1 cellular context compared by ENCODE assay signal in the genomic region with DNA sequence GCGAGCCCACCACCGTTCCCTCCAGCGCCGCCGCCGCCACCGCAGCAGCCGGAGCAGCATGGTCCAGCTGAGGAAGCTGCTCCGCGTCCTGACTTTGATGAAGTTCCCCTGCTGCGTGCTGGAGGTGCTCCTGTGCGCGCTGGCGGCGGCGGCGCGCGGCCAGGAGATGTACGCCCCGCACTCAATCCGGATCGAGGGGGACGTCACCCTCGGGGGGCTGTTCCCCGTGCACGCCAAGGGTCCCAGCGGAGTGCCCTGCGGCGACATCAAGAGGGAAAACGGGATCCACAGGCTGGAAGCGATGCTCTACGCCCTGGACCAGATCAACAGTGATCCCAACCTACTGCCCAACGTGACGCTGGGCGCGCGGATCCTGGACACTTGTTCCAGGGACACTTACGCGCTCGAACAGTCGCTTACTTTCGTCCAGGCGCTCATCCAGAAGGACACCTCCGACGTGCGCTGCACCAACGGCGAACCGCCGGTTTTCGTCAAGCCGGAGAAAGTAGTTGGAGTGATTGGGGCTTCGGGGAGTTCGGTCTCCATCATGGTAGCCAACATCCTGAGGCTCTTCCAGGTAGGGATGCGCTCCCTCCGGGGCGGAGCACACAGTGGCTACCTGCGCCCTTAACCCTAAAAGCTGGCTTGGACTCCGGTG.
TF ChIP-seq lines count a peak whose summit lies in the region.

No MANE protein-coding gene starts in this region.

TF ChIP-seq in HEK293, 187 proteins besides CTCF, POLR2A, EP300 and RAD21 (continued from another document):
- TF ChIP-seq, protein P1, sequence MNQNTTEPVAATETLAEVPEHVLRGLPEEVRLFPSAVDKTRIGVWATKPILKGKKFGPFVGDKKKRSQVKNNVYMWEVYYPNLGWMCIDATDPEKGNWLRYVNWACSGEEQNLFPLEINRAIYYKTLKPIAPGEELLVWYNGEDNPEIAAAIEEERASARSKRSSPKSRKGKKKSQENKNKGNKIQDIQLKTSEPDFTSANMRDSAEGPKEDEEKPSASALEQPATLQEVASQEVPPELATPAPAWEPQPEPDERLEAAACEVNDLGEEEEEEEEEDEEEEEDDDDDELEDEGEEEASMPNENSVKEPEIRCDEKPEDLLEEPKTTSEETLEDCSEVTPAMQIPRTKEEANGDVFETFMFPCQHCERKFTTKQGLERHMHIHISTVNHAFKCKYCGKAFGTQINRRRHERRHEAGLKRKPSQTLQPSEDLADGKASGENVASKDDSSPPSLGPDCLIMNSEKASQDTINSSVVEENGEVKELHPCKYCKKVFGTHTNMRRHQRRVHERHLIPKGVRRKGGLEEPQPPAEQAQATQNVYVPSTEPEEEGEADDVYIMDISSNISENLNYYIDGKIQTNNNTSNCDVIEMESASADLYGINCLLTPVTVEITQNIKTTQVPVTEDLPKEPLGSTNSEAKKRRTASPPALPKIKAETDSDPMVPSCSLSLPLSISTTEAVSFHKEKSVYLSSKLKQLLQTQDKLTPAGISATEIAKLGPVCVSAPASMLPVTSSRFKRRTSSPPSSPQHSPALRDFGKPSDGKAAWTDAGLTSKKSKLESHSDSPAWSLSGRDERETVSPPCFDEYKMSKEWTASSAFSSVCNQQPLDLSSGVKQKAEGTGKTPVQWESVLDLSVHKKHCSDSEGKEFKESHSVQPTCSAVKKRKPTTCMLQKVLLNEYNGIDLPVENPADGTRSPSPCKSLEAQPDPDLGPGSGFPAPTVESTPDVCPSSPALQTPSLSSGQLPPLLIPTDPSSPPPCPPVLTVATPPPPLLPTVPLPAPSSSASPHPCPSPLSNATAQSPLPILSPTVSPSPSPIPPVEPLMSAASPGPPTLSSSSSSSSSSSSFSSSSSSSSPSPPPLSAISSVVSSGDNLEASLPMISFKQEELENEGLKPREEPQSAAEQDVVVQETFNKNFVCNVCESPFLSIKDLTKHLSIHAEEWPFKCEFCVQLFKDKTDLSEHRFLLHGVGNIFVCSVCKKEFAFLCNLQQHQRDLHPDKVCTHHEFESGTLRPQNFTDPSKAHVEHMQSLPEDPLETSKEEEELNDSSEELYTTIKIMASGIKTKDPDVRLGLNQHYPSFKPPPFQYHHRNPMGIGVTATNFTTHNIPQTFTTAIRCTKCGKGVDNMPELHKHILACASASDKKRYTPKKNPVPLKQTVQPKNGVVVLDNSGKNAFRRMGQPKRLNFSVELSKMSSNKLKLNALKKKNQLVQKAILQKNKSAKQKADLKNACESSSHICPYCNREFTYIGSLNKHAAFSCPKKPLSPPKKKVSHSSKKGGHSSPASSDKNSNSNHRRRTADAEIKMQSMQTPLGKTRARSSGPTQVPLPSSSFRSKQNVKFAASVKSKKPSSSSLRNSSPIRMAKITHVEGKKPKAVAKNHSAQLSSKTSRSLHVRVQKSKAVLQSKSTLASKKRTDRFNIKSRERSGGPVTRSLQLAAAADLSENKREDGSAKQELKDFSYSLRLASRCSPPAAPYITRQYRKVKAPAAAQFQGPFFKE (tag by site-specific recombination; IDR thresholded peaks at IDR 0.05; ENCODE audit: borderline replicate concordance) = no peak
- TF ChIP-seq KLF8 (tag by site-specific recombination; IDR thresholded peaks at IDR 0.05) (no peak), KLF1 (tag by site-specific recombination; IDR thresholded peaks at IDR 0.05) (no peak), SP3 (tag by site-specific recombination; IDR thresholded peaks at IDR 0.05) (no peak), ZEB2 (tag by site-specific recombination; IDR thresholded peaks at IDR 0.05) (no peak)
